In the genomic region with DNA sequence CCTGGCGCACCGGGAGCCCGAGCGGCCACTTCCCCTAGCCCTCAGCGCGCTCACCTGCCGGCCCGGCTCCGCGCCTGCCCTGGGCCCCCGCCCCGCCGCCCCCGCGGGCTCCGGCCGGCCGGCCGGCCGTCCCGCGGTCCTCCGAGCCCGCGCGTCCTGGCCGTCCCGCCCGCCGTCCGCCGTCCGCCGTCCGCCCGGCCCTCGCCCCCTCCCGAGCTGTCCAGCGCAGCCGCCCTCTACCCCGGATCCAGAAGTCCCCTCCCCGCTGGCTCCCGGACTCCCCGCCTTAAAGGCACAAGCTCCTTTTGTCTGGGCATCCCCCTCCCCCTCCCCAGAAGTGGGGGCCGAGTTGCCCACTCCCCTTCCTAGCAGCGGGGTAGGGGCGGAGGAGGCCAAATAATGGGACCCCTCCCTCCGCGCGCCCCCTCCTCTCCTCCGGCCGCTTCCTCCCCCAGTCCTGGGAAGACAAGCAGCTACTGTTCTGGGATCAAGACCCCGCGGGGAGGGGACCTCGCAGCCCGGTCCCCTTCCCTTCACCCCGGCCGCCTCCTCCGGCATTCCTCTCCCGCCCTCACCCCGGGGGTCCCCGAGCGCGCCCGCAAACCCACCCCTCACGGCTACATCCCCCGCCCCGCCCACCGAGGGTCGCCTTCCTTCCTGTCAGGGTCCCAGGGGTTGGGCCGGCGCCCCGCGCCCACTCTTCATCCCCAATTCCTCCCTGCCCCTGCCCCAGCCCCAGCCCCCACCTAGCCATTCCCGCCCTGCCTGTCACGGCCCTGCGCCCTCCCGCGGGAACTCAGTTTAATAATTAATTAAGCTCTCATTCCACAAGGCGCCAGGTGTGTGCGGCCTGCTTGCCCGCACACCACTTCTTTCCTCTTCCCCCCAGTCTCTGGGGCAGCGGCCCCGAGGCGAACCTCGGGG, we compare ENCODE assay signal across 1 cellular context.
TF ChIP-seq lines count a peak whose summit lies in the region.

A gene (minus strand): TSS at position 238 of the 924 bp plus-strand sequence. CDS start 5,655 bp downstream, outside the sequence.

TF ChIP-seq in HCT116, 20 proteins besides CTCF, POLR2A, EP300 and RAD21 (continued from another document):
- TF ChIP-seq, protein P1, sequence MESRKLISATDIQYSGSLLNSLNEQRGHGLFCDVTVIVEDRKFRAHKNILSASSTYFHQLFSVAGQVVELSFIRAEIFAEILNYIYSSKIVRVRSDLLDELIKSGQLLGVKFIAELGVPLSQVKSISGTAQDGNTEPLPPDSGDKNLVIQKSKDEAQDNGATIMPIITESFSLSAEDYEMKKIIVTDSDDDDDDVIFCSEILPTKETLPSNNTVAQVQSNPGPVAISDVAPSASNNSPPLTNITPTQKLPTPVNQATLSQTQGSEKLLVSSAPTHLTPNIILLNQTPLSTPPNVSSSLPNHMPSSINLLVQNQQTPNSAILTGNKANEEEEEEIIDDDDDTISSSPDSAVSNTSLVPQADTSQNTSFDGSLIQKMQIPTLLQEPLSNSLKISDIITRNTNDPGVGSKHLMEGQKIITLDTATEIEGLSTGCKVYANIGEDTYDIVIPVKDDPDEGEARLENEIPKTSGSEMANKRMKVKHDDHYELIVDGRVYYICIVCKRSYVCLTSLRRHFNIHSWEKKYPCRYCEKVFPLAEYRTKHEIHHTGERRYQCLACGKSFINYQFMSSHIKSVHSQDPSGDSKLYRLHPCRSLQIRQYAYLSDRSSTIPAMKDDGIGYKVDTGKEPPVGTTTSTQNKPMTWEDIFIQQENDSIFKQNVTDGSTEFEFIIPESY (IDR thresholded peaks at IDR 0.05; ENCODE audit: extremely low read depth, insufficient replicate concordance, low read length), result no peak
- TF ChIP-seq EZH2phosphoT487 (IDR thresholded peaks at IDR 0.05; ENCODE audit: borderline replicate concordance) (no peak), ZNF274 (IDR thresholded peaks at IDR 0.05; ENCODE audit: low read depth, low read length) (no peak), ZFX (IDR thresholded peaks at IDR 0.05) (peak; percentile 49), ELF1 (IDR thresholded peaks at IDR 0.05; ENCODE audit: borderline replicate concordance, low read depth) (no peak), CEBPB (IDR thresholded peaks at IDR 0.05; ENCODE audit: low read depth) (no peak)
